18 cellular contexts compared by ENCODE assay signal in the genomic region with DNA sequence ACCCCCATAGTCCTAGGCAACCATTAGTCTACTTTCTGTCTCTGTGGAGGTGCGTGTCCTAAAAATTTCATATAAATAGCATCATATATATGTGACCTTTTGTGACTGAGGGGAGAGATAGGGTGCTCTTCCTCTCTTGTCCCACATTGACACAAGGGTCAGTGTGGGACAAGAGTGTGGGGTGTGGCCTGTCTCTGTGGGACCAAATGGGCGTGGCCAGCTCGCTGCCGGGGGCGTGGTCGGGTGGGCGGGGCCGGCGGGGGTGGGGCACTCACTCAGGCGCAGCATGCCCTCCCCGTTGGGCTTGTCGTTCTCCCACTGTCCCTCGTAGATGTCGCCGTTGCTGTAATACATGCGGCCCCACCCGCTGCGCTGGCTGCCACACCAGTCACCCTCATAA. TPM values are rescaled to one million over a fixed set of nuclear protein-coding genes. Genes with fewer than 3 reads are reported as not detected.
DNase-seq lines count a peak whose midpoint lies in the region; ATAC-seq and TF ChIP-seq lines count a peak whose summit lies in the region.
"Had no signal": no experiment of that assay in that cellular context is flagged by ENCODE, and none has a peak within 500 bp of the region (broad histone marks: within the 10 kb centered on the region; RNA-seq: fewer than 3 reads in every experiment).

No MANE protein-coding gene starts in this region.

- no peak overlapping the region for H2AFZ ChIP-seq in mesenchymal stem cell (ENCODE audit: low read depth, low read length)
- no peak overlapping the region for H2AFZ ChIP-seq in MM.1S (ENCODE audit: low read length)
- H2AFZ ChIP-seq: PC-9 had no signal

- H3K4me2 ChIP-seq in mesenchymal stem cell (ENCODE audit: low read length, poor library complexity, severe bottlenecking), result no peak overlapping the region
- H3K4me2 ChIP-seq in MM.1S (ENCODE audit: low read depth, low read length), result no peak overlapping the region
- H3K4me2 ChIP-seq: PC-9 had no signal

- H3K27ac ChIP-seq in HEK293 (ENCODE audit: extremely low read depth, low read depth, low read length) (no peak overlapping the region), testis (no peak overlapping the region), mesenchymal stem cell (ENCODE audit: low read length, poor library complexity, severe bottlenecking) (no peak overlapping the region), MM.1S (ENCODE audit: low read length) (no peak overlapping the region)
- H3K27ac ChIP-seq: HL-60, PC-9, SJSA1 had no signal

- peaks cover 27% of the 10 kb centered on the region for H3K36me3 Mint-ChIP-seq in activated CD8-positive, alpha-beta memory T cell treated with anti-CD3 and anti-CD28 coated beads, Interleukin-2, amount 10 ng/mL, durations not matched to agents 7 days and 5 days

- H2BK12ac ChIP-seq in mesenchymal stem cell (ENCODE audit: low read length in 2 of 2), result no peak overlapping the region

- no peak overlapping the region for H4K8ac ChIP-seq in mesenchymal stem cell (ENCODE audit: low read length)

- peak overlapping the region; percentile 40 for H3K27ac Mint-ChIP-seq in activated CD8-positive, alpha-beta memory T cell treated with anti-CD3 and anti-CD28 coated beads, Interleukin-2, amount 10 ng/mL, durations not matched to agents 7 days and 5 days

- no peak for TF ChIP-seq POLR2A in testis (IDR thresholded peaks at IDR 0.05)

- no peak overlapping the region for H3K23ac ChIP-seq in mesenchymal stem cell (ENCODE audit: low read length in 2 of 2)

- H3K27me3 ChIP-seq in testis (no peaks in the 10 kb centered on the region), mesenchymal stem cell (ENCODE audit: control insufficient read depth in 1 of 2, insufficient read depth in 1 of 2, low read length in 2 of 2) (no peaks in the 10 kb centered on the region), MM.1S (replicated peaks; ENCODE audit: insufficient read depth, low read length) (no peaks in the 10 kb centered on the region)
- H3K27me3 ChIP-seq: SJSA1 had no signal

- 53 to 79% methylated on average over 12 to 18 of the region's 18 CpGs for WGBS in testis, 2 donors
- WGBS in mesenchymal stem cell, result 79% methylated on average over 17 of the region's 18 CpGs

- no peaks in the 10 kb centered on the region for H3K36me3 ChIP-seq in HEK293 (ENCODE audit: control insufficient read depth in 2 of 2, insufficient read depth in 1 of 2, low read length in 2 of 2)
- no peaks in the 10 kb centered on the region for H3K36me3 ChIP-seq in testis (ENCODE audit: low read depth, missing control alignments)
- H3K36me3 ChIP-seq in mesenchymal stem cell (ENCODE audit: control insufficient read depth in 1 of 2, insufficient read depth in 2 of 2, low read depth in 1 of 2, low read length in 2 of 2), result peaks cover 0 to 7% of the 10 kb centered on the region in 2 experiments
- no peaks in the 10 kb centered on the region for H3K36me3 ChIP-seq in MM.1S (replicated peaks; ENCODE audit: insufficient read depth, low read length)
- H3K36me3 ChIP-seq: HAP-1, SJSA1 had no signal

- no peaks in the 10 kb centered on the region for H3K9me3 Mint-ChIP-seq in activated CD8-positive, alpha-beta memory T cell treated with anti-CD3 and anti-CD28 coated beads, Interleukin-2, amount 10 ng/mL, durations not matched to agents 7 days and 5 days (ENCODE audit: low read depth)

- POLR2A ChIA-PET in HEK293 (lab: Yijun Ruan, JAX), result no interaction called here

- no peak overlapping the region for H3K18ac ChIP-seq in mesenchymal stem cell (ENCODE audit: low read depth in 1 of 2, low read length in 2 of 2)

- CTCF ChIA-PET in activated CD8-positive, alpha-beta memory T cell treated with anti-CD3 and anti-CD28 coated beads, Interleukin-2, amount 10 ng/mL, durations not matched to agents 7 days and 5 days (lab: Charles Lee), result interaction anchor here (1.1 to 7.8 kb wide), 4 partner anchors 14 to 25 kb away, joined by 3 to 47 read pairs (median 4); partner anchors contain the start of gene MORN3
- CTCF ChIA-PET in HEK293 (lab: Yijun Ruan, JAX), result interaction anchor here (1.0 kb wide), 1 partner anchor 52 kb away, joined by 4 read pairs; no protein-coding TSS in a partner anchor

- DNase-seq in activated CD8-positive, alpha-beta memory T cell treated with anti-CD3 and anti-CD28 coated beads, Interleukin-2, amount 10 ng/mL, durations not matched to agents 7 days and 5 days, result no peak
- no peak for DNase-seq in activated CD8-positive, alpha-beta memory T cell treated with anti-CD3 and anti-CD28 coated beads, Interleukin-2, amount 50 U/mL, for 4 hours
- DNase-seq in dedifferentiated amniotic fluid mesenchymal stem cell (ENCODE audit: extremely low spot score), result peak; percentile 5
- DNase-seq in testis, result peak; percentile 43
- no peak for DNase-seq in left cardiac atrium
- DNase-seq in mesenchymal stem cell, result no peak
- no peak for DNase-seq in MM.1S
- DNase-seq: C1 segment of cervical spinal cord, EL, MV-4-11, NCI-H1417 treated with DMSO at 0.1 percent for 48 hours, NCI-H2029 treated with DMSO at 0.1 percent for 48 hours, NCI-H748 treated with DMSO at 0.1 percent for 48 hours, PC-9 had no signal

- H3K4me1 ChIP-seq in HEK293 (ENCODE audit: control insufficient read depth, insufficient read depth, low read length) (no peaks in the 10 kb centered on the region), testis (no peaks in the 10 kb centered on the region), mesenchymal stem cell (ENCODE audit: control insufficient read depth, insufficient read depth, low read depth, low read length) (peaks cover 5% of the 10 kb centered on the region), MM.1S (ENCODE audit: low read length) (no peaks in the 10 kb centered on the region)
- H3K4me1 ChIP-seq: SJSA1 had no signal

- no peaks in the 10 kb centered on the region for H3K27me3 Mint-ChIP-seq in activated CD8-positive, alpha-beta memory T cell treated with anti-CD3 and anti-CD28 coated beads, Interleukin-2, amount 10 ng/mL, durations not matched to agents 7 days and 5 days

- H2BK15ac ChIP-seq in mesenchymal stem cell (ENCODE audit: low read depth, poor library complexity, severe bottlenecking), result no peak overlapping the region

- intact Hi-C loops in testis (cut with DNase I; ENCODE audit: low total_unique reads), result no loop called here
- intact Hi-C loops in left cardiac atrium (cut with DNase I), result no loop called here

- no peak overlapping the region for H2AK5ac ChIP-seq in mesenchymal stem cell (ENCODE audit: low read length, severe bottlenecking)

- H3K9ac ChIP-seq in mesenchymal stem cell (ENCODE audit: low read length) (no peak overlapping the region), MM.1S (ENCODE audit: low read length) (no peak overlapping the region)

- no peak overlapping the region for H2BK5ac ChIP-seq in mesenchymal stem cell (ENCODE audit: low read depth, low read length, poor library complexity, severe bottlenecking)

- no peak overlapping the region for H3K14ac ChIP-seq in mesenchymal stem cell (ENCODE audit: low read length in 2 of 2)

- no peak overlapping the region for H4K91ac ChIP-seq in mesenchymal stem cell (ENCODE audit: low read length)

- H3K4me1 Mint-ChIP-seq in activated CD8-positive, alpha-beta memory T cell treated with anti-CD3 and anti-CD28 coated beads, Interleukin-2, amount 10 ng/mL, durations not matched to agents 7 days and 5 days, result peaks cover 53% of the 10 kb centered on the region

- no peaks in the 10 kb centered on the region for H3K9me3 ChIP-seq in HEK293 (ENCODE audit: control insufficient read depth, insufficient read depth, low read depth, low read length)
- no peaks in the 10 kb centered on the region for H3K9me3 ChIP-seq in testis
- H3K9me3 ChIP-seq in mesenchymal stem cell (ENCODE audit: control insufficient read depth, low read length), result no peaks in the 10 kb centered on the region
- no peaks in the 10 kb centered on the region for H3K9me3 ChIP-seq in MM.1S (replicated peaks; ENCODE audit: insufficient read depth, low read length)
- H3K9me3 ChIP-seq: HAP-1, SJSA1 had no signal

- H3F3A ChIP-seq in MM.1S (ENCODE audit: insufficient read depth, low read length), result no peaks in the 10 kb centered on the region

- no peaks in the 10 kb centered on the region for H3K79me1 ChIP-seq in mesenchymal stem cell (replicated peaks; ENCODE audit: low read length, poor library complexity, severe bottlenecking)

- no peaks in the 10 kb centered on the region for H3K9me2 ChIP-seq in MM.1S (replicated peaks; ENCODE audit: insufficient read depth, low read length)

- H3K4me3 Mint-ChIP-seq in activated CD8-positive, alpha-beta memory T cell treated with anti-CD3 and anti-CD28 coated beads, Interleukin-2, amount 10 ng/mL, durations not matched to agents 7 days and 5 days, result no peak overlapping the region

- H3K79me2 ChIP-seq in MM.1S (ENCODE audit: low read length), result no peaks in the 10 kb centered on the region

- TF ChIP-seq CTCF in HEK293 (tag by site-specific recombination; IDR thresholded peaks at IDR 0.05) (no peak), testis (IDR thresholded peaks at IDR 0.05) (no peak), MM.1S (IDR thresholded peaks at IDR 0.05; ENCODE audit: low read length) (no peak)

- H4K20me1 ChIP-seq in MM.1S (ENCODE audit: insufficient read depth, low read length), result no peaks in the 10 kb centered on the region

- H2BK120ac ChIP-seq in mesenchymal stem cell (ENCODE audit: low read depth, low read length), result no peak overlapping the region

- no peak overlapping the region for H3K4ac ChIP-seq in mesenchymal stem cell (ENCODE audit: low read depth in 1 of 2, low read length in 2 of 2)

- no peak overlapping the region for H3K4me3 ChIP-seq in HEK293 (ENCODE audit: low read depth, low read length)
- H3K4me3 ChIP-seq in testis, result no peak overlapping the region
- H3K4me3 ChIP-seq in mesenchymal stem cell (ENCODE audit: insufficient read depth in 1 of 2, low read depth in 1 of 2, low read length in 2 of 2), result no peak overlapping the region
- H3K4me3 ChIP-seq in MM.1S (ENCODE audit: low read length), result no peak overlapping the region
- H3K4me3 ChIP-seq: HAP-1, PC-9, SJSA1 had no signal

- ATAC-seq in activated CD8-positive, alpha-beta memory T cell treated with anti-CD3 and anti-CD28 coated beads, Interleukin-2, amount 10 ng/mL, durations not matched to agents 7 days and 5 days, result no peak
- ATAC-seq in left cardiac atrium, result no peak

RNA-seq across cellular contexts. Expression of gene MORN3, which starts 15.5 kb away (rescaled TPM):
- 1 to 10 TPM in 1 of 2 experiments, under 1 TPM in 1; 0.54 to 1.2 TPM for total RNA-seq in activated CD8-positive, alpha-beta memory T cell treated with anti-CD3 and anti-CD28 coated beads, Interleukin-2, amount 10 ng/mL, durations not matched to agents 7 days and 5 days
- 10 to 100 TPM in 1 of 2 donors, 1 to 10 TPM in 1; 8.3 to 46.1 TPM for total RNA-seq in testis
- 85.9 TPM for polyA plus RNA-seq in testis (ENCODE audit: insufficient read depth, low read depth, low replicate concordance)
- under 1 TPM; 0.09 to 0.21 TPM for total RNA-seq in left cardiac atrium
- polyA plus RNA-seq in mesenchymal stem cell (2013, experiment 1 of 2), result 0.35 TPM
- 0.44 TPM for polyA plus RNA-seq in mesenchymal stem cell (2013, experiment 2 of 2)
- total RNA-seq: SJSA1 had no signal

RNA-seq across cellular contexts. Expression of gene ORAI1, which starts 27.7 kb away (rescaled TPM):
- total RNA-seq in activated CD8-positive, alpha-beta memory T cell treated with anti-CD3 and anti-CD28 coated beads, Interleukin-2, amount 10 ng/mL, durations not matched to agents 7 days and 5 days, result 10 to 100 TPM; 53.7 to 61.1 TPM
- 10 to 100 TPM; 46.8 to 70.7 TPM for total RNA-seq in testis
- polyA plus RNA-seq in testis (ENCODE audit: insufficient read depth, low read depth, low replicate concordance), result 30.3 TPM
- 10 to 100 TPM; 11.7 to 12.9 TPM for total RNA-seq in left cardiac atrium
- polyA plus RNA-seq in mesenchymal stem cell (2013, experiment 1 of 2), result 31.8 TPM
- polyA plus RNA-seq in mesenchymal stem cell (2013, experiment 2 of 2), result 32.0 TPM

RNA-seq across cellular contexts. Expression of gene TMEM120B, which starts 58.6 kb away (rescaled TPM):
- total RNA-seq in activated CD8-positive, alpha-beta memory T cell treated with anti-CD3 and anti-CD28 coated beads, Interleukin-2, amount 10 ng/mL, durations not matched to agents 7 days and 5 days, result 10 to 100 TPM in 1 of 2 experiments, 1 to 10 TPM in 1; 8.8 to 11.0 TPM
- total RNA-seq in testis (10 to 100 TPM; 16.9 to 17.2 TPM), left cardiac atrium (10 to 100 TPM in 1 of 2 donors, 1 to 10 TPM in 1; 8.5 to 10.2 TPM)
- polyA plus RNA-seq in testis (ENCODE audit: insufficient read depth, low read depth, low replicate concordance), result 4.9 TPM
- 13.2 TPM for polyA plus RNA-seq in mesenchymal stem cell (2013, experiment 1 of 2)
- 13.3 TPM for polyA plus RNA-seq in mesenchymal stem cell (2013, experiment 2 of 2)

Comparison
In these comparisons a context has a peak if more than half of its experiments do, and no peak if none do; other contexts are left out.
1. DNase-seq: peak in dedifferentiated amniotic fluid mesenchymal stem cell (single experiment) and testis (single experiment); none in activated CD8-positive, alpha-beta memory T cell treated with anti-CD3 and anti-CD28 coated beads, Interleukin-2, amount 10 ng/mL, durations not matched to agents 7 days and 5 days (single experiment), activated CD8-positive, alpha-beta memory T cell treated with anti-CD3 and anti-CD28 coated beads, Interleukin-2, amount 50 U/mL, for 4 hours (single experiment), left cardiac atrium (single experiment), mesenchymal stem cell (single experiment) and MM.1S (single experiment).
2. RNA of gene MORN3, which starts 15.5 kb away (total RNA-seq): 8.3 to 46.1 TPM in testis; 0.54 to 1.2 TPM in activated CD8-positive, alpha-beta memory T cell treated with anti-CD3 and anti-CD28 coated beads, Interleukin-2, amount 10 ng/mL, durations not matched to agents 7 days and 5 days and 0.09 to 0.21 TPM in left cardiac atrium; every median in the first group is over 4 times any median in the second.